ENCODE assay signal across 1 cellular context in genomic region chr1:235093013-235093618, GRCh38.
TF ChIP-seq lines count a peak whose summit lies in the region.

No MANE protein-coding gene starts in this region.

TF ChIP-seq in HepG2, 621 proteins besides CTCF, POLR2A, EP300 and RAD21 (continued from another document and continues in another):
- TF ChIP-seq AKNA (CRISPR knock-in tag; IDR thresholded peaks at IDR 0.05; ENCODE audit: borderline replicate concordance) = no peak
- no peak; the same call in 1 of the 2 replicates for TF ChIP-seq GABPB1 (CRISPR knock-in tag; IDR thresholded peaks at IDR 0.05)
- no peak for TF ChIP-seq ZBTB14 (CRISPR knock-in tag; IDR thresholded peaks at IDR 0.05)
- TF ChIP-seq ZNF512B (CRISPR knock-in tag; IDR thresholded peaks at IDR 0.05; ENCODE audit: borderline replicate concordance) = no peak
- TF ChIP-seq ZKSCAN8 (CRISPR knock-in tag; IDR thresholded peaks at IDR 0.05; ENCODE audit: borderline replicate concordance) = no peak
- no peak for TF ChIP-seq ATF3 (CRISPR knock-in tag; IDR thresholded peaks at IDR 0.05)
- no peak for TF ChIP-seq HINFP (CRISPR knock-in tag; IDR thresholded peaks at IDR 0.05; ENCODE audit: low read depth)
- no peak for TF ChIP-seq SMAD1 (CRISPR knock-in tag; IDR thresholded peaks at IDR 0.05; ENCODE audit: borderline replicate concordance, low read depth)
- no peak for TF ChIP-seq NBN (conservative IDR thresholded peaks at IDR 0.05)
- no peak for TF ChIP-seq KDM4B (CRISPR knock-in tag; IDR thresholded peaks at IDR 0.05)
- TF ChIP-seq SKIL (CRISPR knock-in tag; IDR thresholded peaks at IDR 0.05; ENCODE audit: borderline replicate concordance) = no peak
- no peak for TF ChIP-seq ZHX2 (IDR thresholded peaks at IDR 0.05; ENCODE audit: low read depth)
- no peak for TF ChIP-seq ZHX2 (CRISPR knock-in tag; IDR thresholded peaks at IDR 0.05; ENCODE audit: borderline replicate concordance)
- TF ChIP-seq ZNF687 (CRISPR knock-in tag; IDR thresholded peaks at IDR 0.05) = peak; percentile 75
- TF ChIP-seq ZNF281 (CRISPR knock-in tag; IDR thresholded peaks at IDR 0.05; ENCODE audit: borderline replicate concordance) = no peak
- TF ChIP-seq ISX (CRISPR knock-in tag; conservative IDR thresholded peaks at IDR 0.05) = no peak
- TF ChIP-seq ZNF224 (CRISPR knock-in tag; IDR thresholded peaks at IDR 0.05) = 0 out of 2 replicates have a peak, but pooled peaks have one; percentile 56
- no peak for TF ChIP-seq ZNF12 (CRISPR knock-in tag; IDR thresholded peaks at IDR 0.05)
